In genomic region chr10:101354584-101355070, GRCh38 we compare ENCODE assay signal across 1 cellular context.
TF ChIP-seq lines count a peak whose summit lies in the region.

No MANE protein-coding gene starts in this region.

TF ChIP-seq in HEK293, 187 proteins besides CTCF, POLR2A, EP300 and RAD21 (continued from another document and continues in another):
- TF ChIP-seq ZNF626 (tag by site-specific recombination; IDR thresholded peaks at IDR 0.05) (no peak), EGR2 (tag by site-specific recombination; IDR thresholded peaks at IDR 0.05; ENCODE audit: low read depth) (no peak), SP7 (tag by site-specific recombination; IDR thresholded peaks at IDR 0.05) (peak; percentile 87), ZXDB (tag by site-specific recombination; IDR thresholded peaks at IDR 0.05) (peak; percentile 16; the same call in 1 of the 2 replicates), ZFP41 (tag by site-specific recombination; IDR thresholded peaks at IDR 0.05; ENCODE audit: borderline replicate concordance) (no peak), ZNF366 (tag by site-specific recombination; conservative IDR thresholded peaks at IDR 0.05) (peak; percentile 83), ZNF140 (tag by site-specific recombination; IDR thresholded peaks at IDR 0.05) (no peak), ZNF398 (tag by site-specific recombination; IDR thresholded peaks at IDR 0.05) (peak; percentile 69), BCL11B (tag by site-specific recombination; IDR thresholded peaks at IDR 0.05; ENCODE audit: low read depth) (no peak), ZNF830 (tag by site-specific recombination; IDR thresholded peaks at IDR 0.05; ENCODE audit: low read depth) (no peak), PRDM2 (tag by site-specific recombination; IDR thresholded peaks at IDR 0.05; ENCODE audit: borderline replicate concordance) (no peak), SP2 (tag by site-specific recombination; IDR thresholded peaks at IDR 0.05) (no peak; the same call in 1 of the 2 replicates), WT1 (tag by site-specific recombination; IDR thresholded peaks at IDR 0.05) (peak; percentile 62; the same call in 1 of the 2 replicates), PATZ1 (tag by site-specific recombination; IDR thresholded peaks at IDR 0.05) (0 out of 2 replicates have a peak, but pooled peaks have one; percentile 45), ZBTB20 (tag by site-specific recombination; IDR thresholded peaks at IDR 0.05) (peak; percentile 99), ZNF48 (tag by site-specific recombination; IDR thresholded peaks at IDR 0.05) (no peak), ZEB2 (tag by site-specific recombination; IDR thresholded peaks at IDR 0.05) (peak; percentile 63), ZNF639 (tag by site-specific recombination; IDR thresholded peaks at IDR 0.05) (peak; percentile 46; the same call in 1 of the 2 replicates), ZBTB26 (tag by site-specific recombination; optimal IDR thresholded peaks at IDR 0.05) (no peak), ZNF610 (tag by site-specific recombination; IDR thresholded peaks at IDR 0.05; ENCODE audit: borderline replicate concordance) (no peak), ZNF174 (tag by site-specific recombination; IDR thresholded peaks at IDR 0.05) (no peak), ZNF2 (tag by site-specific recombination; IDR thresholded peaks at IDR 0.05) (peak; percentile 14; the same call in 1 of the 2 replicates), OVOL3 (tag by site-specific recombination; IDR thresholded peaks at IDR 0.05) (no peak), ZBTB48 (tag by site-specific recombination; IDR thresholded peaks at IDR 0.05) (peak; percentile 98), ZSCAN4 (tag by site-specific recombination; IDR thresholded peaks at IDR 0.05) (peak; percentile 60; the same call in 1 of the 2 replicates), REST (tag by site-specific recombination; IDR thresholded peaks at IDR 0.05) (no peak; the same call in 1 of the 2 replicates), GLIS1 (tag by site-specific recombination; IDR thresholded peaks at IDR 0.05) (peak; percentile 94), ZNF19 (tag by site-specific recombination; IDR thresholded peaks at IDR 0.05; ENCODE audit: low read depth) (no peak), ZNF239 (tag by site-specific recombination; IDR thresholded peaks at IDR 0.05) (no peak), ZNF24 (tag by site-specific recombination; IDR thresholded peaks at IDR 0.05) (peak; percentile 63; the same call in 1 of the 2 replicates), MZF1 (tag by site-specific recombination; IDR thresholded peaks at IDR 0.05; ENCODE audit: borderline replicate concordance) (peak; percentile 61; the same call in 1 of the 2 replicates), ZNF654 (tag by site-specific recombination; IDR thresholded peaks at IDR 0.05; ENCODE audit: low read depth) (no peak), ZNF335 (tag by site-specific recombination; conservative IDR thresholded peaks at IDR 0.05) (peak; percentile 65), ZSCAN23 (tag by site-specific recombination; IDR thresholded peaks at IDR 0.05) (0 out of 2 replicates have a peak, but pooled peaks have one; percentile 75), PRDM6 (tag by site-specific recombination; IDR thresholded peaks at IDR 0.05) (no peak), INSM2 (tag by site-specific recombination; IDR thresholded peaks at IDR 0.05) (no peak)
